ENCODE assay signal across 25 cellular contexts in genomic region chr12:108342985-108343384, GRCh38. TPM values are rescaled to one million over a fixed set of nuclear protein-coding genes. Genes with fewer than 3 reads are reported as not detected.
A peak's percentile ranks its signal among the peaks of the same experiment; 100 is the strongest.
DNase-seq lines count a peak whose midpoint lies in the region; ATAC-seq and TF ChIP-seq lines count a peak whose summit lies in the region.
"Had no signal": no experiment of that assay in that cellular context is flagged by ENCODE, and none has a peak within 500 bp of the region (broad histone marks: within the 10 kb centered on the region; RNA-seq: fewer than 3 reads in every experiment).

No MANE protein-coding gene starts in this region.

- no peaks in the 10 kb centered on the region for H3F3A ChIP-seq in SK-N-SH (replicated peaks; ENCODE audit: insufficient read depth)

- BruUV-seq in Panc1 (replicated peaks; lab: Mats Ljungman, UMichigan) = no TSS peak

- peaks cover 40% of the 10 kb centered on the region for H3K4me1 Mint-ChIP-seq in osteocyte (ENCODE audit: unreplicated experiment)
- peaks cover 31% of the 10 kb centered on the region for H3K4me1 Mint-ChIP-seq in WTC11
- H3K4me1 Mint-ChIP-seq: activated naive CD4-positive, alpha-beta T cell treated with anti-CD3 and anti-CD28 coated beads, Interleukin-2, amount 10 ng/mL, durations not matched to agents 7 days and 5 days had no signal

- in situ Hi-C loops in Panc1 (cut with HindIII; ENCODE audit: low pct_unique_long_range_greater_than_20kb, low sequenced_read_pairs) = no loop called here

- H3K4me1 ChIP-seq in Panc1 (ENCODE audit: control insufficient read depth, insufficient read depth, low read length) (no peaks in the 10 kb centered on the region), SK-N-SH (ENCODE audit: control insufficient read depth in 1 of 2, insufficient read depth in 2 of 2, low read depth in 1 of 2, low read length in 1 of 2) (peaks cover 0 to 15% of the 10 kb centered on the region in 2 experiments; a peak in 1 of 4 replicates)

- H3K27ac ChIP-seq in Panc1 (ENCODE audit: low read length) (no peak overlapping the region), SK-N-SH (ENCODE audit: low read depth in 2 of 2, low read length in 1 of 2) (no peak overlapping the region)
- H3K27ac ChIP-seq: upper lobe of right lung had no signal

- peak overlapping the region; percentile 50 for H3K27ac Mint-ChIP-seq in osteocyte (ENCODE audit: unreplicated experiment)
- H3K27ac Mint-ChIP-seq in WTC11 = no peak overlapping the region
- H3K27ac Mint-ChIP-seq: activated naive CD4-positive, alpha-beta T cell treated with anti-CD3 and anti-CD28 coated beads, Interleukin-2, amount 10 ng/mL, durations not matched to agents 7 days and 5 days; endodermal cell had no signal

- H3K9me3 Mint-ChIP-seq in osteocyte (ENCODE audit: unreplicated experiment) (no peaks in the 10 kb centered on the region), WTC11 (peaks cover 4% of the 10 kb centered on the region)
- H3K9me3 Mint-ChIP-seq: activated naive CD4-positive, alpha-beta T cell treated with anti-CD3 and anti-CD28 coated beads, Interleukin-2, amount 10 ng/mL, durations not matched to agents 7 days and 5 days had no signal

- H3K27me3 Mint-ChIP-seq in osteocyte (ENCODE audit: unreplicated experiment) (no peaks in the 10 kb centered on the region), WTC11 (ENCODE audit: low read depth) (no peaks in the 10 kb centered on the region; the same call in 1 of the 2 replicates)

- no peaks in the 10 kb centered on the region for H4K20me1 ChIP-seq in SK-N-SH (ENCODE audit: insufficient read depth)

- H3K36me3 Mint-ChIP-seq in osteocyte (ENCODE audit: unreplicated experiment) = no peaks in the 10 kb centered on the region
- no peaks in the 10 kb centered on the region for H3K36me3 Mint-ChIP-seq in WTC11
- H3K36me3 Mint-ChIP-seq: activated naive CD4-positive, alpha-beta T cell treated with anti-CD3 and anti-CD28 coated beads, Interleukin-2, amount 10 ng/mL, durations not matched to agents 7 days and 5 days; CD4-positive, CD25-positive, alpha-beta regulatory T cell had no signal

- no peaks in the 10 kb centered on the region for H3K9me3 ChIP-seq in Panc1 (ENCODE audit: control insufficient read depth, insufficient read depth, low read depth, low read length)
- no peaks in the 10 kb centered on the region for H3K9me3 ChIP-seq in SK-N-SH
- H3K9me3 ChIP-seq: esophagus squamous epithelium, gastroesophageal sphincter, left ventricle myocardium inferior, upper lobe of right lung had no signal

- no peaks in the 10 kb centered on the region for H3K9me2 ChIP-seq in SK-N-SH

- POLR2A ChIA-PET in Panc1 (lab: Charles Lee) (no interaction called here), WTC11 (lab: Charles Lee) (no interaction called here), SK-N-SH (lab: Yijun Ruan, JAX) (no interaction called here)

- H3K27me3 ChIP-seq in Panc1 (ENCODE audit: control insufficient read depth, insufficient read depth, low read length) = no peaks in the 10 kb centered on the region
- H3K27me3 ChIP-seq in SK-N-SH (ENCODE audit: insufficient read depth) = no peaks in the 10 kb centered on the region
- H3K27me3 ChIP-seq: upper lobe of right lung had no signal

- H3K36me3 ChIP-seq in Panc1 (ENCODE audit: control insufficient read depth, insufficient read depth, low read length) = no peaks in the 10 kb centered on the region
- no peaks in the 10 kb centered on the region for H3K36me3 ChIP-seq in SK-N-SH (replicated peaks in 1 of 2; ENCODE audit: control insufficient read depth in 1 of 2, insufficient read depth in 2 of 2, low read length in 1 of 2)
- H3K36me3 ChIP-seq: esophagus squamous epithelium, gastroesophageal sphincter, left ventricle myocardium inferior, upper lobe of right lung had no signal

- TF ChIP-seq CTCF in Panc1 (IDR thresholded peaks at IDR 0.05) = no peak
- no peak for TF ChIP-seq CTCF in osteocyte (IDR thresholded peaks at IDR 0.05)
- no peak for TF ChIP-seq CTCF in WTC11 (IDR thresholded peaks at IDR 0.05)
- TF ChIP-seq CTCF in SK-N-SH (IDR thresholded peaks at IDR 0.05) = no peak

- DNase-seq in Panc1 (ENCODE audit: low read depth, low spot score) = no peak
- no peak for DNase-seq in osteocyte (ENCODE audit: extremely low spot score, unreplicated experiment)
- DNase-seq in WTC11 (ENCODE audit: low spot score) = no peak
- no peak for DNase-seq in UCSD-AML1 (lab: John Stamatoyannopoulos, UW; ENCODE audit: unreplicated experiment)
- DNase-seq in SK-N-SH = no peak
- DNase-seq: activated CD4-positive, alpha-beta T cell treated with anti-CD3 and anti-CD28 coated beads, Interleukin-2, amount 50 U/mL, for 48 hours; activated CD8-positive, alpha-beta memory T cell treated with anti-CD3 and anti-CD28 coated beads, Interleukin-2, amount 50 U/mL, for 4 hours; activated naive CD4-positive, alpha-beta T cell treated with anti-CD3 and anti-CD28 coated beads, Interleukin-2, amount 10 ng/mL, durations not matched to agents 7 days and 5 days; amygdala; CD4-positive, CD25-positive, alpha-beta regulatory T cell; endodermal cell; esophagus squamous epithelium; hypothalamus; Kasumi-1; left ventricle myocardium inferior; NCI-H1048; NCI-H187 treated with DMSO at 0.1 percent for 48 hours; NCI-H524 treated with DMSO at 0.1 percent for 48 hours; NK-92 treated with Interleukin-12 subunit alpha and Interleukin-12 subunit beta, amount 100 ng/mL, for 24 hours; PC-3; upper lobe of right lung had no signal

- CTCF ChIA-PET in Panc1 (lab: Charles Lee) (interaction anchor here (0.6 kb wide), 1 partner anchor 425 kb away, joined by 3 read pairs; no protein-coding TSS in a partner anchor), WTC11 (lab: Charles Lee) (interaction anchor here (0.6 to 1.4 kb wide), 3 partner anchors 26 to 152 kb away, joined by 3 read pairs; no protein-coding TSS in a partner anchor), SK-N-SH (lab: Yijun Ruan, JAX) (interaction anchor here (1.0 kb wide), 1 partner anchor 121 kb away, joined by 6 read pairs; no protein-coding TSS in a partner anchor)

- no peak for TF ChIP-seq RAD21 in SK-N-SH (IDR thresholded peaks at IDR 0.05; ENCODE audit: low read length)

- H3K9ac ChIP-seq in SK-N-SH = no peak overlapping the region

- ATAC-seq in Panc1 (peak; percentile 29; the same call in 1 of the 2 replicates), esophagus mucosa (peak; percentile 35), WTC11 (no peak), HG03342 (IDR thresholded peaks at IDR 0.05; ENCODE audit: unreplicated experiment) (no peak)
- ATAC-seq: activated CD4-positive, CD25-positive, alpha-beta regulatory T cell treated with anti-CD3 and anti-CD28 coated beads, Interleukin-2, amount 50 U/mL, for 24 hours; gastroesophageal sphincter; PC-3; upper lobe of right lung had no signal

- no peak overlapping the region for H3K4me3 Mint-ChIP-seq in osteocyte (ENCODE audit: unreplicated experiment)
- H3K4me3 Mint-ChIP-seq in WTC11 = no peak overlapping the region
- H3K4me3 Mint-ChIP-seq: activated naive CD4-positive, alpha-beta T cell treated with anti-CD3 and anti-CD28 coated beads, Interleukin-2, amount 10 ng/mL, durations not matched to agents 7 days and 5 days; CD4-positive, CD25-positive, alpha-beta regulatory T cell; endodermal cell had no signal

- H3K79me2 ChIP-seq in SK-N-SH (ENCODE audit: insufficient read depth) = no peaks in the 10 kb centered on the region

- no peak overlapping the region for H3K4me3 ChIP-seq in Panc1 (ENCODE audit: low read depth in 2 of 2, low read length in 2 of 2)
- H3K4me3 ChIP-seq in SK-N-SH (ENCODE audit: low read depth in 2 of 2, low read length in 1 of 2) = no peak overlapping the region
- H3K4me3 ChIP-seq: esophagus squamous epithelium, gastroesophageal sphincter, left ventricle myocardium inferior, upper lobe of right lung had no signal

- no peak for TF ChIP-seq EP300 in SK-N-SH (IDR thresholded peaks at IDR 0.05; ENCODE audit: borderline replicate concordance in 1 of 2, low read depth in 1 of 2, low read length in 1 of 2)

- no peak overlapping the region for H2AFZ ChIP-seq in SK-N-SH (ENCODE audit: low read depth)

- no peak overlapping the region for H3K4me2 ChIP-seq in SK-N-SH

- intact Hi-C loops in Panc1 (cut with micrococcal nuclease; ENCODE audit: unreplicated experiment) = no loop called here

- WGBS in SK-N-SH (ENCODE audit: low lambda C conversion rate) = 25% methylated on average over 5 of the region's 5 CpGs

TF ChIP-seq in WTC11, 78 proteins besides CTCF, POLR2A, EP300 and RAD21 (continues in another document):
- no peak for TF ChIP-seq ELF4 (CRISPR knock-in tag; IDR thresholded peaks at IDR 0.05; ENCODE audit: low read depth)

TF ChIP-seq in SK-N-SH, 30 proteins besides CTCF, POLR2A, EP300 and RAD21:
- no peak for TF ChIP-seq USF1 (IDR thresholded peaks at IDR 0.05; ENCODE audit: borderline replicate concordance, low read depth)
- TF ChIP-seq ELF1 (IDR thresholded peaks at IDR 0.05) = no peak
- no peak for TF ChIP-seq SIN3A (IDR thresholded peaks at IDR 0.05; ENCODE audit: borderline replicate concordance, low read depth, low read length)
- no peak for TF ChIP-seq POLR2AphosphoS5 (IDR thresholded peaks at IDR 0.05; ENCODE audit: low read depth, low read length)
- TF ChIP-seq TAF1 (IDR thresholded peaks at IDR 0.05; ENCODE audit: borderline replicate concordance, low read depth, low read length) = no peak
- TF ChIP-seq NFIC (IDR thresholded peaks at IDR 0.05; ENCODE audit: borderline replicate concordance) = no peak
TF ChIP-seq in SK-N-SH: peak in this region for 0.

RNA-seq across cellular contexts. Expression of gene CMKLR1, which starts 3.9 kb away (rescaled TPM):
- total RNA-seq in Panc1 (2021; ENCODE audit: unreplicated experiment) (0.03 TPM), esophagus mucosa (0.56 TPM), osteocyte (47.5 and 48.5 TPM in 2 replicates), WTC11 (2021) (1.4 to 1.9 TPM (median 1.6 TPM) in 3 replicates)
- polyA plus RNA-seq in Panc1 (2012; ENCODE audit: insufficient read length) = not detected
- polyA plus RNA-seq in SK-N-SH (2012; rRNA removed) = 0.15 and 0.31 TPM in 2 replicates
- 0.45 and 0.51 TPM in 2 replicates for polyA plus RNA-seq in SK-N-SH (2012; cell fraction: cytosol; rRNA removed)
- polyA plus RNA-seq in SK-N-SH (2012; cell fraction: nucleus; rRNA removed) = 0.10 and 0.35 TPM in 2 replicates
- total RNA-seq: endodermal cell, PC-3 had no signal

Comparison
In these comparisons a context has a peak if more than half of its experiments do, and no peak if none do; other contexts are left out.
1. ATAC-seq: peak in Panc1 (single experiment) and esophagus mucosa (single experiment); none in WTC11 (single experiment) and HG03342 (single experiment).
2. RNA of gene CMKLR1, which starts 3.9 kb away (total RNA-seq): 47.5 to 48.5 TPM in osteocyte; 1.4 to 1.9 TPM in WTC11, 0.56 TPM in esophagus mucosa (single experiment) and 0.03 TPM in Panc1 (single experiment); every median in the first group is over 10 times any median in the second.